9 cellular contexts compared by ENCODE assay signal in the genomic region with DNA sequence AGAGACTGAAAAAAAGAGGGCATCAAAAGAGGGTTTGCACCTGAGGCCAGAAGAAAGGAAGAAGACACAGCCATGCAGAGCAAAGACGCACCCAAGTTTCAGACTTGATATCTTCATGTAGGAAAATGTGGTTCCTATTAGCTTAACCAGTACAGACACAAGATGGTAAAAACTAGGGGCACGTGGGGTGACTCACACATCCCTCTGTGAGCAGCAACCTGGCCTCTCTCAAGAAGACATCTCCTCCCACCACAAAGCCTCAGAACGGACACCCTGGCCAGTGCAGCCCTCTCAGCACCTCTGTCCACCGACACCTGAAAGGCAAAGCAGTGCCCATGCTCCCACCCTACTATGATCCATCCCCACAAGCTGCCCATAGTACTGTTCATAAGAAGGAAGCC. TPM values are rescaled to one million over a fixed set of nuclear protein-coding genes. Genes with fewer than 3 reads are reported as not detected.
DNase-seq lines count a peak whose midpoint lies in the region; ATAC-seq and TF ChIP-seq lines count a peak whose summit lies in the region.
"Had no signal": no experiment of that assay in that cellular context is flagged by ENCODE, and none has a peak within 500 bp of the region (broad histone marks: within the 10 kb centered on the region; RNA-seq: fewer than 3 reads in every experiment).

No MANE protein-coding gene starts in this region.

- peaks cover 70% of the 10 kb centered on the region for H3K4me1 Mint-ChIP-seq in activated CD4-positive, alpha-beta T cell treated with anti-CD3 and anti-CD28 coated beads for 36 hours
- H3K4me1 Mint-ChIP-seq in endothelial cell (ENCODE audit: unreplicated experiment) (peaks cover 2% of the 10 kb centered on the region), type B pancreatic cell (ENCODE audit: unreplicated experiment) (peaks cover 2% of the 10 kb centered on the region)

- DNase-seq in activated naive CD4-positive, alpha-beta T cell treated with Interleukin-2 at 50 U/mL for 16 hours, result peak; percentile 75
- DNase-seq in activated naive CD4-positive, alpha-beta T cell (lab: John Stamatoyannopoulos, UW), result no peak
- peak; percentile 83 for DNase-seq in activated CD4-positive, alpha-beta T cell treated with anti-CD3 and anti-CD28 coated beads for 36 hours
- no peak for DNase-seq in endothelial cell (ENCODE audit: low spot score)
- no peak for DNase-seq in ecto neural progenitor cell (ENCODE audit: low spot score)
- DNase-seq in A673 (ENCODE audit: low spot score), result no peak
- no peak for DNase-seq in type B pancreatic cell (ENCODE audit: extremely low spot score, unreplicated experiment)
- no peak for DNase-seq in amniotic stem cell (lab: John Stamatoyannopoulos, UW)

- no TSS peak for BruUV-seq in A673 (replicated peaks; lab: Mats Ljungman, UMichigan)

- H3K4me3 ChIP-seq in A673 (ENCODE audit: low read depth, low read length, poor library complexity, severe bottlenecking), result no peak overlapping the region
- H3K4me3 ChIP-seq: A549 had no signal

- H3K4me1 ChIP-seq in A673 (ENCODE audit: insufficient read depth, low read length, poor library complexity, severe bottlenecking), result no peaks in the 10 kb centered on the region
- H3K4me1 ChIP-seq: A549 had no signal

- H3K4me3 Mint-ChIP-seq in activated CD4-positive, alpha-beta T cell treated with anti-CD3 and anti-CD28 coated beads for 36 hours, result peak overlapping the region; percentile 34
- H3K4me3 Mint-ChIP-seq in endothelial cell (ENCODE audit: unreplicated experiment), result peak overlapping the region; percentile 16
- no peak overlapping the region for H3K4me3 Mint-ChIP-seq in type B pancreatic cell

- ATAC-seq in activated CD4-positive, alpha-beta T cell treated with anti-CD3 and anti-CD28 coated beads for 36 hours, result peak; percentile 57
- ATAC-seq: A549 had no signal

- no peaks in the 10 kb centered on the region for H3K36me3 ChIP-seq in A673 (ENCODE audit: insufficient read depth, low read length, poor library complexity, severe bottlenecking)

- CTCF ChIA-PET in activated CD4-positive, alpha-beta T cell treated with anti-CD3 and anti-CD28 coated beads for 36 hours (lab: Charles Lee), result interaction anchor here (0.6 to 7.5 kb wide), 9 partner anchors 11 to 1065 kb away, joined by 3 to 71 read pairs (median 9); a partner anchor contains a TSS
- CTCF ChIA-PET in A673 (lab: Charles Lee), result no interaction called here

- H3K27ac ChIP-seq in A673 (ENCODE audit: low read depth, low read length, poor library complexity, severe bottlenecking), result no peak overlapping the region
- H3K27ac ChIP-seq: A549 had no signal

- H3K27me3 ChIP-seq in A673 (replicated peaks; ENCODE audit: insufficient read depth, low read depth, low read length, poor library complexity), result no peaks in the 10 kb centered on the region

- H3K9me3 ChIP-seq in A673 (ENCODE audit: low read depth, low read length, poor library complexity, severe bottlenecking), result no peaks in the 10 kb centered on the region
- H3K9me3 ChIP-seq: A549 had no signal

- TF ChIP-seq CTCF in endothelial cell (IDR thresholded peaks at IDR 0.05; ENCODE audit: unreplicated experiment) (no peak), A673 (conservative IDR thresholded peaks at IDR 0.05; ENCODE audit: low read depth, low read length) (no peak), type B pancreatic cell (conservative IDR thresholded peaks at IDR 0.05) (no peak)

- H3K9me3 Mint-ChIP-seq in activated CD4-positive, alpha-beta T cell treated with anti-CD3 and anti-CD28 coated beads for 36 hours (ENCODE audit: low read depth), result no peaks in the 10 kb centered on the region
- H3K9me3 Mint-ChIP-seq in endothelial cell (ENCODE audit: unreplicated experiment) (no peaks in the 10 kb centered on the region), type B pancreatic cell (no peaks in the 10 kb centered on the region)

- POLR2A ChIA-PET in activated CD4-positive, alpha-beta T cell treated with anti-CD3 and anti-CD28 coated beads for 36 hours (lab: Charles Lee), result interaction anchor here (0.7 to 1.8 kb wide), 7 partner anchors 17 to 113 kb away, joined by 3 to 7 read pairs (median 5); no protein-coding TSS in a partner anchor
- POLR2A ChIA-PET in A673 (lab: Charles Lee; ENCODE audit: low non-redundant PET), result no interaction called here

- H3K27me3 Mint-ChIP-seq in activated CD4-positive, alpha-beta T cell treated with anti-CD3 and anti-CD28 coated beads for 36 hours, result no peaks in the 10 kb centered on the region
- H3K27me3 Mint-ChIP-seq in endothelial cell (ENCODE audit: unreplicated experiment) (no peaks in the 10 kb centered on the region), type B pancreatic cell (no peaks in the 10 kb centered on the region)

- H3K27ac Mint-ChIP-seq in activated CD4-positive, alpha-beta T cell treated with anti-CD3 and anti-CD28 coated beads for 36 hours, result peak overlapping the region; percentile 97
- H3K27ac Mint-ChIP-seq in endothelial cell (ENCODE audit: unreplicated experiment) (no peak overlapping the region), type B pancreatic cell (no peak overlapping the region)

- H3K36me3 Mint-ChIP-seq in activated CD4-positive, alpha-beta T cell treated with anti-CD3 and anti-CD28 coated beads for 36 hours (ENCODE audit: low read depth), result peaks cover 56% of the 10 kb centered on the region
- H3K36me3 Mint-ChIP-seq in endothelial cell (ENCODE audit: low read depth, unreplicated experiment), result peaks cover 18% of the 10 kb centered on the region
- H3K36me3 Mint-ChIP-seq in type B pancreatic cell, result peaks cover 45% of the 10 kb centered on the region

- intact Hi-C loops in activated CD4-positive, alpha-beta T cell treated with anti-CD3 and anti-CD28 coated beads for 36 hours (cut with DNase I, micrococcal nuclease), result loop anchor here (1.0 to 5.0 kb wide), 9 partner anchors 15 to 112 kb away; a partner anchor contains a TSS
- intact Hi-C loops in A673 (cut with micrococcal nuclease; ENCODE audit: unreplicated experiment), result no loop called here

RNA-seq across cellular contexts. Expression of a gene that starts 33.3 kb away (rescaled TPM):
- total RNA-seq in activated CD4-positive, alpha-beta T cell treated with anti-CD3 and anti-CD28 coated beads for 36 hours, result 10 to 100 TPM; 44.2 to 48.9 TPM
- 84.6 TPM for total RNA-seq in endothelial cell (ENCODE audit: unreplicated experiment)
- 47.3 and 47.9 TPM in 2 replicates for total RNA-seq in A673 (2021)
- total RNA-seq in type B pancreatic cell (ENCODE audit: low replicate concordance), result 88.2 and 94.3 TPM in 2 replicates

RNA-seq across cellular contexts. Expression of a gene that starts 33.3 kb away (rescaled TPM):
- 1 to 10 TPM; 6.6 to 6.7 TPM for total RNA-seq in activated CD4-positive, alpha-beta T cell treated with anti-CD3 and anti-CD28 coated beads for 36 hours
- total RNA-seq in endothelial cell (ENCODE audit: unreplicated experiment), result 9.8 TPM
- 7.0 and 8.2 TPM in 2 replicates for total RNA-seq in A673 (2021)
- 9.9 and 13.0 TPM in 2 replicates for total RNA-seq in type B pancreatic cell (ENCODE audit: low replicate concordance)

RNA-seq across cellular contexts. Expression of a gene that starts 50.2 kb away (rescaled TPM):
- 10 to 100 TPM; 39.2 to 43.4 TPM for total RNA-seq in activated CD4-positive, alpha-beta T cell treated with anti-CD3 and anti-CD28 coated beads for 36 hours
- total RNA-seq in endothelial cell (ENCODE audit: unreplicated experiment) (341 TPM), A673 (2021) (114 and 119 TPM in 2 replicates), type B pancreatic cell (ENCODE audit: low replicate concordance) (83.2 and 138 TPM in 2 replicates)

Comparison
In these comparisons a context has a peak if more than half of its experiments do, and no peak if none do; other contexts are left out.
1. DNase-seq: peak in activated naive CD4-positive, alpha-beta T cell treated with Interleukin-2 at 50 U/mL for 16 hours (single experiment) and activated CD4-positive, alpha-beta T cell treated with anti-CD3 and anti-CD28 coated beads for 36 hours (single experiment); none in activated naive CD4-positive, alpha-beta T cell (0 of 4), endothelial cell (single experiment), ecto neural progenitor cell (single experiment), A673 (single experiment), type B pancreatic cell (single experiment) and amniotic stem cell (single experiment).